ENCODE assay signal across 22 cellular contexts in genomic region chr13:24086642-24087041, GRCh38.
"Had no signal": no experiment of that assay in that cellular context is flagged by ENCODE, and none has a peak within 500 bp of the region (broad histone marks: within the 10 kb centered on the region; RNA-seq: fewer than 3 reads in every experiment).

No MANE protein-coding gene starts in this region.

- H3K9ac ChIP-seq: SK-N-SH had no signal

- H3K4me1 ChIP-seq: prostate gland had no signal

- H3K27me3 ChIP-seq: colonic mucosa, gastroesophageal sphincter, stomach had no signal

- H3K4me3 Mint-ChIP-seq: activated CD4-positive, alpha-beta memory T cell treated with anti-CD3 and anti-CD28 coated beads for 36 hours; activated naive CD8-positive, alpha-beta T cell treated with anti-CD3 and anti-CD28 coated beads for 36 hours; activated T-helper 1 cell treated with anti-CD3 and anti-CD28 coated beads, Interleukin-12 subunit alpha, Interleukin-12 subunit beta, Interleukin-2, Interleukin-4 antibody, amounts not matched to agents 30 ng/mL and 10 ng/mL and 1 ng/mL, durations not matched to agents 14 hours and 24 hours and 36 hours; natural killer cell; type B pancreatic cell; WTC11 had no signal

- H3K27ac Mint-ChIP-seq: activated CD4-positive, alpha-beta memory T cell treated with anti-CD3 and anti-CD28 coated beads for 36 hours; activated naive CD8-positive, alpha-beta T cell treated with anti-CD3 and anti-CD28 coated beads for 36 hours; activated T-helper 1 cell treated with anti-CD3 and anti-CD28 coated beads, Interleukin-12 subunit alpha, Interleukin-12 subunit beta, Interleukin-2, Interleukin-4 antibody, amounts not matched to agents 30 ng/mL and 10 ng/mL and 1 ng/mL, durations not matched to agents 14 hours and 24 hours and 36 hours; natural killer cell; type B pancreatic cell; WTC11 had no signal

- H3K36me3 ChIP-seq: colonic mucosa, gastroesophageal sphincter, heart left ventricle, prostate gland, stomach had no signal

- H3K4me2 ChIP-seq: SK-N-SH had no signal

- H3K4me1 Mint-ChIP-seq: natural killer cell had no signal

- DNase-seq: activated CD4-positive, alpha-beta memory T cell treated with anti-CD3 and anti-CD28 coated beads for 36 hours; activated CD4-positive, alpha-beta T cell treated with anti-CD3 and anti-CD28 coated beads for 4 hours; activated gamma-delta T cell treated with Interleukin-2 at 50 U/mL for 16 hours; activated naive CD8-positive, alpha-beta T cell treated with anti-CD3 and anti-CD28 coated beads for 36 hours; activated T-cell treated with anti-CD3 and anti-CD28 coated beads for 4 hours; amniotic stem cell; colonic mucosa; heart left ventricle; kidney glomerular epithelial cell; left ventricle myocardium superior; natural killer cell; right cardiac atrium; SK-N-SH; small intestine; stimulated activated CD4-positive, alpha-beta T cell treated with anti-CD3 and anti-CD28 coated beads, Interleukin-15, amount 100 ng/mL, for 24 hours; stimulated activated CD4-positive, alpha-beta T cell treated with anti-CD3 and anti-CD28 coated beads, Interleukin-2, amount 100 ng/mL, for 48 hours; stomach had no signal

- H3K9me3 ChIP-seq: colonic mucosa, gastroesophageal sphincter, heart left ventricle, prostate gland, SK-N-SH, stomach had no signal

- H3K9me3 Mint-ChIP-seq: activated CD4-positive, alpha-beta memory T cell treated with anti-CD3 and anti-CD28 coated beads for 36 hours; activated naive CD8-positive, alpha-beta T cell treated with anti-CD3 and anti-CD28 coated beads for 36 hours; activated T-helper 1 cell treated with anti-CD3 and anti-CD28 coated beads, Interleukin-12 subunit alpha, Interleukin-12 subunit beta, Interleukin-2, Interleukin-4 antibody, amounts not matched to agents 30 ng/mL and 10 ng/mL and 1 ng/mL, durations not matched to agents 14 hours and 24 hours and 36 hours; natural killer cell; type B pancreatic cell; WTC11 had no signal

- H3K27ac ChIP-seq: colonic mucosa, gastroesophageal sphincter, prostate gland had no signal

- ATAC-seq: gastroesophageal sphincter, heart left ventricle, left ventricle myocardium superior, natural killer cell, right cardiac atrium, WTC11 had no signal

- H3K4me3 ChIP-seq: colonic mucosa, gastroesophageal sphincter, heart left ventricle, prostate gland, stomach had no signal

- H3K36me3 Mint-ChIP-seq: activated CD4-positive, alpha-beta memory T cell treated with anti-CD3 and anti-CD28 coated beads for 36 hours; activated naive CD8-positive, alpha-beta T cell treated with anti-CD3 and anti-CD28 coated beads for 36 hours; natural killer cell; type B pancreatic cell; WTC11 had no signal
